12 cellular contexts compared by ENCODE assay signal in the genomic region with DNA sequence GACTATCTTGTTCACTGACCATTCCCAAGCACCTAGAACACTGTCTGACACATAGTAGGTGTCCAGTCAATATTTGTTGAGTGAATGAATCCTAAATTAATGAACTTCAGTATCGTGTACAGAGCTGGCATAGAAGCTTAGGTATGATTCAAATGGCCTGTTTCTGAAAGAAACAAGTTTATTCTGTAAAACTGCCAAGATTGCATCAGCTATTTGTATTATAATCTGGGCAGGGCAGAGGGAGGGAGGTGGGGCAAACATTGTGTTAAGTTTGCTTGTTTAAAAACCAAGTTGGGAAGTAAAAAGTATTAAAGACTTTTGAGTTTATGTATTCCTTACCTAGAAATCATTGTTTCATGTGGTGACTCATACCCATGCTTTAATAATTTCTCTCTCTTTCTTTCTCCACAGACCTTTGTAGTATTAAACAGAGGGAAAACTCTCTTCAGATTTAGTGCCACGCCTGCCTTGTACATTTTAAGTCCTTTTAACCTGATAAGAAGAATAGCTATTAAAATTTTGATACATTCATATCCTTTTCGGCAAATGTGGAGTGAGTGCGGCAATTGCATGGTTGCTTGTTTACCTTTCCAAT.
A peak's percentile ranks its signal among the peaks of the same experiment; 100 is the strongest.
DNase-seq lines count a peak whose midpoint lies in the region; ATAC-seq, FAIRE-seq and TF ChIP-seq lines count a peak whose summit lies in the region.
"Had no signal": no experiment of that assay in that cellular context is flagged by ENCODE, and none has a peak within 500 bp of the region (broad histone marks: within the 10 kb centered on the region; RNA-seq: fewer than 3 reads in every experiment).

No MANE protein-coding gene starts in this region.

- H3K27ac ChIP-seq in breast epithelium (peak overlapping the region; percentile 1 to 23), HepG2 (ENCODE audit: extremely low read length, insufficient read depth, low read length) (no peak overlapping the region)

- peaks cover 7% of the 10 kb centered on the region in 2 donors for H3K27me3 Mint-ChIP-seq in natural killer cell (ENCODE audit: low read depth in 2 of 2)

- in situ Hi-C loops in HepG2 (cut with HindIII; ENCODE audit: extremely low pct_ligation_motif_present, low pct_unique_long_range_greater_than_20kb), result no loop called here

- no peak for TF ChIP-seq EP300 in Ishikawa (IDR thresholded peaks at IDR 0.05; ENCODE audit: borderline replicate concordance)
- TF ChIP-seq EP300 in HepG2 (IDR thresholded peaks at IDR 0.05; ENCODE audit: low read depth in 2 of 2, low read length in 2 of 2), result no peak
- TF ChIP-seq EP300 in HepG2 (CRISPR knock-in tag; IDR thresholded peaks at IDR 0.05; ENCODE audit: borderline replicate concordance), result no peak

- no peak overlapping the region for H3K4me3 Mint-ChIP-seq in natural killer cell
- H3K4me3 Mint-ChIP-seq: H9 had no signal

- H2AFZ ChIP-seq in HepG2 (ENCODE audit: low read length), result no peak overlapping the region

- no peak overlapping the region for H3K27ac Mint-ChIP-seq in natural killer cell

- H3K4me3 ChIP-seq in breast epithelium, result no peak overlapping the region
- H3K4me3 ChIP-seq in HepG2 (replicated peaks in 1 of 3; ENCODE audit: insufficient read depth in 1 of 3, low read depth in 2 of 3, low read length in 3 of 3), result no peak overlapping the region

- no peak for TF ChIP-seq RAD21 in Ishikawa (IDR thresholded peaks at IDR 0.05; ENCODE audit: low read depth)
- TF ChIP-seq RAD21 in HepG2 (CRISPR knock-in tag; IDR thresholded peaks at IDR 0.05), result no peak

- H3K9ac ChIP-seq in HepG2 (ENCODE audit: insufficient read depth, low read depth, low read length), result no peak overlapping the region

- H3K9me3 Mint-ChIP-seq in natural killer cell, result no peaks in the 10 kb centered on the region
- H3K9me3 Mint-ChIP-seq: H9 had no signal

- FAIRE-seq in HepG2 (lab: Jason Lieb, UNC), result no peak

- H4K20me1 ChIP-seq in HepG2 (ENCODE audit: insufficient read depth, low read length), result no peaks in the 10 kb centered on the region

- H3K4me2 ChIP-seq in HepG2 (ENCODE audit: low read depth, low read length), result no peak overlapping the region

- no peaks in the 10 kb centered on the region for H3K36me3 Mint-ChIP-seq in natural killer cell

- no peaks in the 10 kb centered on the region for H3K79me2 ChIP-seq in HepG2 (ENCODE audit: insufficient read depth, low read length)

- DNase-seq in AG08396 (ENCODE audit: low spot score), result peak; percentile 25
- DNase-seq in breast epithelium (ENCODE audit: low spot score in 2 of 2), result no peak
- DNase-seq in HepG2 (ENCODE audit: low spot score), result no peak
- no peak for DNase-seq in natural killer cell
- no peak for DNase-seq in NCI-H187 (lab: John Stamatoyannopoulos, UW)
- DNase-seq in NCI-H2227 (lab: John Stamatoyannopoulos, UW; ENCODE audit: unreplicated experiment), result no peak
- no peak for DNase-seq in KG1 (lab: John Stamatoyannopoulos, UW)
- DNase-seq: activated T-cell treated with anti-CD3 and anti-CD28 coated beads, Interleukin-2, amount 50 U/mL, for 48 hours; H9; NCI-H2171; T1000 had no signal

- peaks cover 0 to 5% of the 10 kb centered on the region in 2 donors for H3K4me1 ChIP-seq in breast epithelium
- H3K4me1 ChIP-seq in HepG2 (ENCODE audit: insufficient read depth, low read length), result peaks cover 17% of the 10 kb centered on the region

- TF ChIP-seq CTCF in breast epithelium (IDR thresholded peaks at IDR 0.05) (no peak), HepG2 (CRISPR knock-in tag; IDR thresholded peaks at IDR 0.05) (no peak), natural killer cell (IDR thresholded peaks at IDR 0.05) (no peak)

- ATAC-seq in HepG2 (no peak), natural killer cell (no peak)

- CTCF ChIA-PET in HepG2 (lab: Yijun Ruan, JAX; ENCODE audit: low intra/inter-chr PET ratio, low total read pairs), result no interaction called here

- no peaks in the 10 kb centered on the region for H3K4me1 Mint-ChIP-seq in natural killer cell

- H3K36me3 ChIP-seq in breast epithelium (no peaks in the 10 kb centered on the region), HepG2 (replicated peaks in 1 of 2; ENCODE audit: control insufficient read depth in 1 of 2, insufficient read depth in 2 of 2, low read length in 2 of 2) (no peaks in the 10 kb centered on the region)

- H3K27me3 ChIP-seq in breast epithelium, result no peaks in the 10 kb centered on the region
- H3K27me3 ChIP-seq in HepG2 (ENCODE audit: control insufficient read depth in 1 of 2, insufficient read depth in 2 of 2, low read length in 2 of 2), result no peaks in the 10 kb centered on the region

- POLR2A ChIA-PET in HepG2 (lab: Yijun Ruan, JAX), result interaction anchor here (0.9 kb wide), 1 partner anchor 21 kb away, joined by 5 read pairs; no protein-coding TSS in a partner anchor

- intact Hi-C loops in breast epithelium (cut with DNase I; ENCODE audit: low total_unique reads), result no loop called here
- intact Hi-C loops in HepG2 (cut with micrococcal nuclease; ENCODE audit: unreplicated experiment), result no loop called here
- intact Hi-C loops in natural killer cell (cut with micrococcal nuclease), result no loop called here

- TF ChIP-seq POLR2A in breast epithelium (IDR thresholded peaks at IDR 0.05) (no peak), HepG2 (IDR thresholded peaks at IDR 0.05; ENCODE audit: insufficient read depth in 1 of 2, low read depth in 2 of 2, low read length in 2 of 2) (no peak)

- BruUV-seq in HepG2 (replicated peaks; lab: Mats Ljungman, UMichigan), result no TSS peak

- H3K9me3 ChIP-seq in breast epithelium (no peaks in the 10 kb centered on the region), HepG2 (ENCODE audit: low read length) (no peaks in the 10 kb centered on the region)

- 17% methylated on average over 4 of the region's 4 CpGs for WGBS in HepG2 (ENCODE audit: low lambda C conversion rate)

TF ChIP-seq in Ishikawa, 13 proteins besides CTCF, POLR2A, EP300 and RAD21 (continues in another document):
- no peak for TF ChIP-seq TCF12 (IDR thresholded peaks at IDR 0.05; ENCODE audit: low read depth)
- peak; percentile 83 for TF ChIP-seq CEBPB (IDR thresholded peaks at IDR 0.05)
- TF ChIP-seq, protein P1, sequence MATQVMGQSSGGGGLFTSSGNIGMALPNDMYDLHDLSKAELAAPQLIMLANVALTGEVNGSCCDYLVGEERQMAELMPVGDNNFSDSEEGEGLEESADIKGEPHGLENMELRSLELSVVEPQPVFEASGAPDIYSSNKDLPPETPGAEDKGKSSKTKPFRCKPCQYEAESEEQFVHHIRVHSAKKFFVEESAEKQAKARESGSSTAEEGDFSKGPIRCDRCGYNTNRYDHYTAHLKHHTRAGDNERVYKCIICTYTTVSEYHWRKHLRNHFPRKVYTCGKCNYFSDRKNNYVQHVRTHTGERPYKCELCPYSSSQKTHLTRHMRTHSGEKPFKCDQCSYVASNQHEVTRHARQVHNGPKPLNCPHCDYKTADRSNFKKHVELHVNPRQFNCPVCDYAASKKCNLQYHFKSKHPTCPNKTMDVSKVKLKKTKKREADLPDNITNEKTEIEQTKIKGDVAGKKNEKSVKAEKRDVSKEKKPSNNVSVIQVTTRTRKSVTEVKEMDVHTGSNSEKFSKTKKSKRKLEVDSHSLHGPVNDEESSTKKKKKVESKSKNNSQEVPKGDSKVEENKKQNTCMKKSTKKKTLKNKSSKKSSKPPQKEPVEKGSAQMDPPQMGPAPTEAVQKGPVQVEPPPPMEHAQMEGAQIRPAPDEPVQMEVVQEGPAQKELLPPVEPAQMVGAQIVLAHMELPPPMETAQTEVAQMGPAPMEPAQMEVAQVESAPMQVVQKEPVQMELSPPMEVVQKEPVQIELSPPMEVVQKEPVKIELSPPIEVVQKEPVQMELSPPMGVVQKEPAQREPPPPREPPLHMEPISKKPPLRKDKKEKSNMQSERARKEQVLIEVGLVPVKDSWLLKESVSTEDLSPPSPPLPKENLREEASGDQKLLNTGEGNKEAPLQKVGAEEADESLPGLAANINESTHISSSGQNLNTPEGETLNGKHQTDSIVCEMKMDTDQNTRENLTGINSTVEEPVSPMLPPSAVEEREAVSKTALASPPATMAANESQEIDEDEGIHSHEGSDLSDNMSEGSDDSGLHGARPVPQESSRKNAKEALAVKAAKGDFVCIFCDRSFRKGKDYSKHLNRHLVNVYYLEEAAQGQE (IDR thresholded peaks at IDR 0.05; ENCODE audit: low read depth), result no peak
- TF ChIP-seq TEAD4 (IDR thresholded peaks at IDR 0.05), result no peak
- peak; percentile 55; the same call in 1 of the 2 replicates for TF ChIP-seq NFIC (IDR thresholded peaks at IDR 0.05)

TF ChIP-seq in HepG2, 621 proteins besides CTCF, POLR2A, EP300 and RAD21:
- TF ChIP-seq CEBPB (IDR thresholded peaks at IDR 0.05; ENCODE audit: borderline replicate concordance, low read depth, low read length), result peak; percentile 22; the same call in 1 of the 2 replicates
- TF ChIP-seq, protein P2, sequence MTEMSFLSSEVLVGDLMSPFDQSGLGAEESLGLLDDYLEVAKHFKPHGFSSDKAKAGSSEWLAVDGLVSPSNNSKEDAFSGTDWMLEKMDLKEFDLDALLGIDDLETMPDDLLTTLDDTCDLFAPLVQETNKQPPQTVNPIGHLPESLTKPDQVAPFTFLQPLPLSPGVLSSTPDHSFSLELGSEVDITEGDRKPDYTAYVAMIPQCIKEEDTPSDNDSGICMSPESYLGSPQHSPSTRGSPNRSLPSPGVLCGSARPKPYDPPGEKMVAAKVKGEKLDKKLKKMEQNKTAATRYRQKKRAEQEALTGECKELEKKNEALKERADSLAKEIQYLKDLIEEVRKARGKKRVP (CRISPR knock-in tag; IDR thresholded peaks at IDR 0.05), result peak in 1 of 2 experiments; percentile 87; a peak in 2 of 4 replicates
- no peak for TF ChIP-seq SMAD1 (CRISPR knock-in tag; IDR thresholded peaks at IDR 0.05; ENCODE audit: borderline replicate concordance, low read depth)
- no peak for TF ChIP-seq SOX6 (IDR thresholded peaks at IDR 0.05)
- TF ChIP-seq SOX6 (CRISPR knock-in tag; IDR thresholded peaks at IDR 0.05), result 0 out of 2 replicates have a peak, but pooled peaks have one; percentile 21
- TF ChIP-seq DNMT3B (CRISPR knock-in tag; conservative IDR thresholded peaks at IDR 0.05), result no peak
- TF ChIP-seq CEBPG (CRISPR knock-in tag; IDR thresholded peaks at IDR 0.05), result peak; percentile 41
- TF ChIP-seq JARID2 (CRISPR knock-in tag; IDR thresholded peaks at IDR 0.05; ENCODE audit: insufficient replicate concordance), result no peak
- TF ChIP-seq SMAD9 (CRISPR knock-in tag; IDR thresholded peaks at IDR 0.05), result no peak
